In genomic region chrX:49910344-49910743, GRCh38 we compare ENCODE assay signal across 13 cellular contexts. TPM values are rescaled to one million over a fixed set of nuclear protein-coding genes. Genes with fewer than 3 reads are reported as not detected.
A peak's percentile ranks its signal among the peaks of the same experiment; 100 is the strongest.
DNase-seq lines count a peak whose midpoint lies in the region; ATAC-seq, FAIRE-seq and TF ChIP-seq lines count a peak whose summit lies in the region.
"Had no signal": no experiment of that assay in that cellular context is flagged by ENCODE, and none has a peak within 500 bp of the region (broad histone marks: within the 10 kb centered on the region; RNA-seq: fewer than 3 reads in every experiment).

No MANE protein-coding gene starts in this region.

- H3K27me3 ChIP-seq in BLaER1 treated with 17β-estradiol and CSF1 and Interleukin-3, amounts not matched to agents 10 nM and 100 nM: peaks cover 82 to 99% (median 93%) of the 10 kb centered on the region in 11 experiments
- H3K27me3 ChIP-seq in MM.1S (replicated peaks; ENCODE audit: insufficient read depth, low read length): no peaks in the 10 kb centered on the region
- H3K27me3 ChIP-seq in Caco-2 (replicated peaks; ENCODE audit: control insufficient read depth, insufficient read depth, low read length): no peaks in the 10 kb centered on the region

- H3K4me1 ChIP-seq in BLaER1 treated with 17β-estradiol and CSF1 and Interleukin-3, amounts not matched to agents 10 nM and 100 nM: peaks cover 0 to 12% (median 8%) of the 10 kb centered on the region in 10 experiments; a peak in 10 of 20 replicates
- H3K4me1 ChIP-seq in MM.1S (ENCODE audit: low read length) (peaks cover 6% of the 10 kb centered on the region; the same call in 1 of the 2 replicates), Caco-2 (peaks cover 3% of the 10 kb centered on the region; the same call in 1 of the 2 replicates)

- peaks cover 0 to 4% (median 0%) of the 10 kb centered on the region in 11 experiments; a peak in 1 of 22 replicates for H4K20me1 ChIP-seq in BLaER1 treated with 17β-estradiol and CSF1 and Interleukin-3, amounts not matched to agents 10 nM and 100 nM
- H4K20me1 ChIP-seq in MM.1S (ENCODE audit: insufficient read depth, low read length): no peaks in the 10 kb centered on the region

- H3K4me3 Mint-ChIP-seq in Caco-2 (ENCODE audit: unreplicated experiment): no peak overlapping the region
- H3K4me3 Mint-ChIP-seq: nephron progenitor cell had no signal

- peaks cover 5% of the 10 kb centered on the region for H3K36me3 Mint-ChIP-seq in Caco-2 (ENCODE audit: insufficient read depth, unreplicated experiment)

- no peaks in the 10 kb centered on the region for H3K79me2 ChIP-seq in MM.1S (ENCODE audit: low read length)

- H3K4me1 Mint-ChIP-seq in Caco-2 (ENCODE audit: low read depth, unreplicated experiment): peaks cover 7% of the 10 kb centered on the region

- CTCF ChIA-PET in Caco-2 (lab: Charles Lee): no interaction called here

- no peaks in the 10 kb centered on the region for H3K27me3 Mint-ChIP-seq in Caco-2 (ENCODE audit: insufficient read depth, unreplicated experiment)

- no peaks in the 10 kb centered on the region for H3K36me3 ChIP-seq in BLaER1 treated with 17β-estradiol and CSF1 and Interleukin-3, amounts not matched to agents 10 nM and 100 nM
- H3K36me3 ChIP-seq in MM.1S (replicated peaks; ENCODE audit: insufficient read depth, low read length): no peaks in the 10 kb centered on the region
- H3K36me3 ChIP-seq in SK-N-MC (ENCODE audit: insufficient read depth, low read length): no peaks in the 10 kb centered on the region
- H3K36me3 ChIP-seq in Caco-2 (ENCODE audit: control insufficient read depth, insufficient read depth, low read length): no peaks in the 10 kb centered on the region

- no peaks in the 10 kb centered on the region for H3K9me2 ChIP-seq in MM.1S (replicated peaks; ENCODE audit: insufficient read depth, low read length)

- POLR2A ChIA-PET in Caco-2 (lab: Charles Lee): no interaction called here

- no peak overlapping the region for H3K4me3 ChIP-seq in BLaER1 treated with 17β-estradiol and CSF1 and Interleukin-3, amounts not matched to agents 10 nM and 100 nM
- H3K4me3 ChIP-seq in MM.1S (ENCODE audit: low read length): no peak overlapping the region
- no peak overlapping the region for H3K4me3 ChIP-seq in SK-N-MC
- H3K4me3 ChIP-seq in Caco-2 (ENCODE audit: low read depth, low read length): no peak overlapping the region

- H3K4me2 ChIP-seq in BLaER1 treated with 17β-estradiol and CSF1 and Interleukin-3, amounts not matched to agents 10 nM and 100 nM: peak overlapping the region in 9 of 11 experiments; percentile 3 to 31 (median 23); a peak in 11 of 22 replicates
- H3K4me2 ChIP-seq in MM.1S (ENCODE audit: low read depth, low read length): no peak overlapping the region

- ATAC-seq in GM18870 (IDR thresholded peaks at IDR 0.05; ENCODE audit: unreplicated experiment) (peak; percentile 58), HG02759 (IDR thresholded peaks at IDR 0.05; ENCODE audit: unreplicated experiment) (no peak)

- peak overlapping the region in 1 of 11 experiments; percentile 54; a peak in 1 of 22 replicates for H3K27ac ChIP-seq in BLaER1 treated with 17β-estradiol and CSF1 and Interleukin-3, amounts not matched to agents 10 nM and 100 nM
- H3K27ac ChIP-seq in MM.1S (ENCODE audit: low read length): no peak overlapping the region
- H3K27ac ChIP-seq in SK-N-MC: no peak overlapping the region
- H3K27ac ChIP-seq: C4-2B had no signal

- peaks cover 0 to 9% (median 0%) of the 10 kb centered on the region in 11 experiments; a peak in 3 of 22 replicates for H3K9me3 ChIP-seq in BLaER1 treated with 17β-estradiol and CSF1 and Interleukin-3, amounts not matched to agents 10 nM and 100 nM (replicated peaks in 1 of 11)
- H3K9me3 ChIP-seq in MM.1S (replicated peaks; ENCODE audit: insufficient read depth, low read length) (no peaks in the 10 kb centered on the region), SK-N-MC (ENCODE audit: low read depth, low read length) (no peaks in the 10 kb centered on the region), Caco-2 (no peaks in the 10 kb centered on the region)

- DNase-seq in MM.1S (peak; percentile 12), SK-N-MC (ENCODE audit: low read depth, low spot score) (peak; percentile 18), DMS 273 treated with DMSO at 0.1 percent for 48 hours (lab: John Stamatoyannopoulos, UW) (no peak), Caco-2 (no peak), D721Med (ENCODE audit: insufficient read length, low spot score) (no peak)
- DNase-seq: activated CD4-positive, alpha-beta T cell treated with anti-CD3 and anti-CD28 coated beads, Interleukin-2, amount 50 U/mL, for 4 hours; central memory CD4-positive, alpha-beta T cell; hippocampal formation; nephron progenitor cell had no signal

- no peak overlapping the region; a peak in 1 of 22 replicates for H3K9ac ChIP-seq in BLaER1 treated with 17β-estradiol and CSF1 and Interleukin-3, amounts not matched to agents 10 nM and 100 nM
- no peak overlapping the region for H3K9ac ChIP-seq in MM.1S (ENCODE audit: low read length)
- no peak overlapping the region for H3K9ac ChIP-seq in SK-N-MC (ENCODE audit: insufficient read length)

- peaks cover 1% of the 10 kb centered on the region for H3K9me3 Mint-ChIP-seq in Caco-2 (ENCODE audit: unreplicated experiment)

- TF ChIP-seq CTCF in MM.1S (IDR thresholded peaks at IDR 0.05; ENCODE audit: low read length) (no peak), Caco-2 (IDR thresholded peaks at IDR 0.05; ENCODE audit: insufficient read depth in 1 of 2, low read depth in 1 of 2, low read length in 1 of 2, severe bottlenecking in 1 of 2, unreplicated experiment in 1 of 2) (no peak), D721Med (IDR thresholded peaks at IDR 0.05; ENCODE audit: insufficient read depth, missing control alignments) (no peak)

- no peaks in the 10 kb centered on the region for H3F3A ChIP-seq in MM.1S (ENCODE audit: insufficient read depth, low read length)

- no peak for FAIRE-seq in D721Med (lab: Jason Lieb, UNC)

- intact Hi-C loops in Caco-2 (cut with micrococcal nuclease; ENCODE audit: unreplicated experiment): no loop called here

- peak overlapping the region; percentile 45; the same call in 1 of the 2 replicates for H2AFZ ChIP-seq in MM.1S (ENCODE audit: low read length)

- no TSS peak for BruUV-seq in Caco-2 (replicated peaks; lab: Mats Ljungman, UMichigan)

- no peak overlapping the region for H3K27ac Mint-ChIP-seq in Caco-2 (ENCODE audit: unreplicated experiment)
- H3K27ac Mint-ChIP-seq: nephron progenitor cell had no signal

RNA-seq across cellular contexts. Expression of gene CLCN5, which starts 12.1 kb away (rescaled TPM):
- total RNA-seq in Caco-2 (2022): 61.0 and 70.0 TPM in 2 replicates

RNA-seq across cellular contexts. Expression of gene USP27X, which starts 31.1 kb away (rescaled TPM):
- total RNA-seq in Caco-2 (2022): 11.6 and 13.5 TPM in 2 replicates

Comparison
In these comparisons a context has a peak if more than half of its experiments do, and no peak if none do; other contexts are left out.
1. DNase-seq: peak in MM.1S (single experiment) and SK-N-MC (single experiment); none in DMS 273 treated with DMSO at 0.1 percent for 48 hours (single experiment), Caco-2 (0 of 2) and D721Med (single experiment).